ENCODE assay signal across 16 cellular contexts in genomic region chr4:91280551-91281290, GRCh38.
"Had no signal": no experiment of that assay in that cellular context is flagged by ENCODE, and none has a peak within 500 bp of the region (broad histone marks: within the 10 kb centered on the region; RNA-seq: fewer than 3 reads in every experiment).

No MANE protein-coding gene starts in this region.

- DNase-seq: activated CD4-positive, alpha-beta memory T cell treated with anti-CD3 and anti-CD28 coated beads, Interleukin-2, amount 10 ng/mL, durations not matched to agents 7 days and 5 days; activated CD4-positive, alpha-beta T cell treated with anti-CD3 and anti-CD28 coated beads for 4 hours; activated effector memory CD4-positive, alpha-beta T cell treated with Interleukin-2 at 50 U/mL for 16 hours; activated T-cell treated with anti-CD3 and anti-CD28 coated beads, Interleukin-2, amount 50 U/mL, for 24 hours; islet precursor cell; mammary epithelial cell; naive thymus-derived CD8-positive, alpha-beta T cell; sigmoid colon; stimulated activated CD4-positive, alpha-beta T cell treated with anti-CD3 and anti-CD28 coated beads, Interleukin-1b, Interleukin-23, amount 100 ng/mL, for 48 hours; stomach; testis; upper lobe of left lung had no signal

- H3K4me3 Mint-ChIP-seq: activated CD4-positive, alpha-beta memory T cell treated with anti-CD3 and anti-CD28 coated beads, Interleukin-2, amount 10 ng/mL, durations not matched to agents 7 days and 5 days; activated naive CD4-positive, alpha-beta T cell treated with anti-CD3 and anti-CD28 coated beads, Interleukin-2, amount 50 U/mL, for 24 hours; activated T-cell treated with anti-CD3 and anti-CD28 coated beads, Interleukin-2, amount 50 U/mL, for 24 hours; naive thymus-derived CD8-positive, alpha-beta T cell; WTC11 had no signal

- H3K9me3 Mint-ChIP-seq: WTC11 had no signal

- ATAC-seq: naive thymus-derived CD8-positive, alpha-beta T cell; WTC11 had no signal

- H3K27ac Mint-ChIP-seq: activated CD4-positive, alpha-beta memory T cell treated with anti-CD3 and anti-CD28 coated beads, Interleukin-2, amount 10 ng/mL, durations not matched to agents 7 days and 5 days; activated naive CD4-positive, alpha-beta T cell treated with anti-CD3 and anti-CD28 coated beads, Interleukin-2, amount 50 U/mL, for 24 hours; activated T-cell treated with anti-CD3 and anti-CD28 coated beads, Interleukin-2, amount 50 U/mL, for 24 hours; naive thymus-derived CD8-positive, alpha-beta T cell; WTC11 had no signal

- H3K36me3 ChIP-seq: cardiac muscle cell, sigmoid colon, stomach, upper lobe of left lung had no signal

- H3K9me3 ChIP-seq: sigmoid colon, stomach, testis, upper lobe of left lung had no signal

- H3K36me3 Mint-ChIP-seq: activated naive CD4-positive, alpha-beta T cell treated with anti-CD3 and anti-CD28 coated beads, Interleukin-2, amount 50 U/mL, for 24 hours; naive thymus-derived CD8-positive, alpha-beta T cell; WTC11 had no signal

- H3K4me1 Mint-ChIP-seq: activated CD4-positive, alpha-beta memory T cell treated with anti-CD3 and anti-CD28 coated beads, Interleukin-2, amount 10 ng/mL, durations not matched to agents 7 days and 5 days; activated naive CD4-positive, alpha-beta T cell treated with anti-CD3 and anti-CD28 coated beads, Interleukin-2, amount 50 U/mL, for 24 hours; naive thymus-derived CD8-positive, alpha-beta T cell had no signal

- H3K27ac ChIP-seq: cardiac muscle cell, parathyroid adenoma, sigmoid colon, stomach, testis, upper lobe of left lung had no signal

- H3K4me3 ChIP-seq: cardiac muscle cell, sigmoid colon, stomach, testis, upper lobe of left lung had no signal

- H3K4me1 ChIP-seq: parathyroid adenoma, sigmoid colon, stomach, testis, upper lobe of left lung had no signal

- H3K27me3 ChIP-seq: cardiac muscle cell, sigmoid colon, stomach, testis, upper lobe of left lung had no signal

- H3K27me3 Mint-ChIP-seq: activated CD4-positive, alpha-beta memory T cell treated with anti-CD3 and anti-CD28 coated beads, Interleukin-2, amount 10 ng/mL, durations not matched to agents 7 days and 5 days; activated naive CD4-positive, alpha-beta T cell treated with anti-CD3 and anti-CD28 coated beads, Interleukin-2, amount 50 U/mL, for 24 hours; activated T-cell treated with anti-CD3 and anti-CD28 coated beads, Interleukin-2, amount 50 U/mL, for 24 hours; naive thymus-derived CD8-positive, alpha-beta T cell had no signal
